16 cellular contexts compared by ENCODE assay signal in genomic region chr3:159672728-159673471, GRCh38.
DNase-seq lines count a peak whose midpoint lies in the region; ATAC-seq and TF ChIP-seq lines count a peak whose summit lies in the region.
"Had no signal": no experiment of that assay in that cellular context is flagged by ENCODE, and none has a peak within 500 bp of the region (broad histone marks: within the 10 kb centered on the region; RNA-seq: fewer than 3 reads in every experiment).

No MANE protein-coding gene starts in this region.

- H3K9me2 ChIP-seq in PC-3 (replicated peaks; ENCODE audit: low read length) = no peaks in the 10 kb centered on the region

- H3K27me3 ChIP-seq in H7 (ENCODE audit: control insufficient read depth, insufficient read depth, low read length) = no peaks in the 10 kb centered on the region
- H3K27me3 ChIP-seq in PC-3 (ENCODE audit: low read length) = no peaks in the 10 kb centered on the region
- H3K27me3 ChIP-seq: BLaER1 treated with 17β-estradiol and CSF1 and Interleukin-3, amounts not matched to agents 10 nM and 100 nM; left lung; testis had no signal

- H3K4me3 ChIP-seq in H7 (ENCODE audit: insufficient read depth, low read depth, low read length) = no peak overlapping the region
- H3K4me3 ChIP-seq in PC-3 (ENCODE audit: low read length) = no peak overlapping the region
- H3K4me3 ChIP-seq: BLaER1 treated with 17β-estradiol and CSF1 and Interleukin-3, amounts not matched to agents 10 nM and 100 nM; left lung; testis had no signal

- H4K20me1 ChIP-seq in PC-3 (ENCODE audit: low read length) = no peaks in the 10 kb centered on the region
- H4K20me1 ChIP-seq: BLaER1 treated with 17β-estradiol and CSF1 and Interleukin-3, amounts not matched to agents 10 nM and 100 nM had no signal

- H3K9ac ChIP-seq in PC-3 (ENCODE audit: low read length) = no peak overlapping the region
- H3K9ac ChIP-seq: BLaER1 treated with 17β-estradiol and CSF1 and Interleukin-3, amounts not matched to agents 10 nM and 100 nM; parathyroid adenoma had no signal

- intact Hi-C loops in PC-3 (cut with micrococcal nuclease) = no loop called here

- no peak overlapping the region for H2AFZ ChIP-seq in PC-3 (ENCODE audit: low read length)
- H2AFZ ChIP-seq: parathyroid adenoma had no signal

- no peaks in the 10 kb centered on the region for H3K79me2 ChIP-seq in PC-3 (ENCODE audit: low read length)
- H3K79me2 ChIP-seq: parathyroid adenoma had no signal

- H3K4me1 ChIP-seq in PC-3 (ENCODE audit: insufficient read depth, low read length) = 0 out of 2 replicates have a peak, but pooled peaks cover 4% of the 10 kb centered on the region
- H3K4me1 ChIP-seq: left lung, parathyroid adenoma had no signal

- DNase-seq in ELR (ENCODE audit: low read depth) (peak; percentile 38), H7 (peak; percentile 13), PC-3 (peak; percentile 30), iPS-NIHi11 (ENCODE audit: low spot score) (peak; percentile 26), SKM-1 (lab: John Stamatoyannopoulos, UW; ENCODE audit: unreplicated experiment) (no peak), mesenteric fat pad (ENCODE audit: low spot score) (no peak), NCI-H1930 (lab: John Stamatoyannopoulos, UW) (no peak)
- DNase-seq: activated CD4-positive, alpha-beta T cell treated with anti-CD3 and anti-CD28 coated beads, Interleukin-2, amount 10 ng/mL, durations not matched to agents 7 days and 5 days; activated gamma-delta T cell treated with Interleukin-2 at 50 U/mL for 16 hours; left lung; NCI-H748 treated with DMSO at 0.1 percent for 48 hours; T-cell; testis had no signal

- no peaks in the 10 kb centered on the region for H3K36me3 ChIP-seq in H7 (replicated peaks; ENCODE audit: control insufficient read depth, insufficient read depth, low read length)
- H3K36me3 ChIP-seq in PC-3 (ENCODE audit: low read depth, low read length) = no peaks in the 10 kb centered on the region
- H3K36me3 ChIP-seq: BLaER1 treated with 17β-estradiol and CSF1 and Interleukin-3, amounts not matched to agents 10 nM and 100 nM; left lung had no signal

- no peaks in the 10 kb centered on the region for H3K9me3 ChIP-seq in PC-3 (ENCODE audit: low read length)
- H3K9me3 ChIP-seq: BLaER1 treated with 17β-estradiol and CSF1 and Interleukin-3, amounts not matched to agents 10 nM and 100 nM; left lung; testis had no signal

- H3K27ac ChIP-seq in PC-3 (ENCODE audit: low read length) = no peak overlapping the region
- H3K27ac ChIP-seq: BLaER1 treated with 17β-estradiol and CSF1 and Interleukin-3, amounts not matched to agents 10 nM and 100 nM; left lung; parathyroid adenoma; testis had no signal

- BruUV-seq in PC-3 (replicated peaks; lab: Mats Ljungman, UMichigan) = no TSS peak

- POLR2A ChIA-PET in PC-3 (lab: Charles Lee; ENCODE audit: unreplicated experiment) = no interaction called here

- no peaks in the 10 kb centered on the region for H3F3A ChIP-seq in PC-3 (ENCODE audit: low read length, unreplicated experiment)

- CTCF ChIA-PET in PC-3 (lab: Charles Lee) = no interaction called here

- peak; percentile 21; the same call in 1 of the 2 replicates for TF ChIP-seq CTCF in PC-3 (conservative IDR thresholded peaks at IDR 0.05; ENCODE audit: low read depth, low read length)

- no peak overlapping the region for H3K4me2 ChIP-seq in PC-3 (ENCODE audit: low read length)
- H3K4me2 ChIP-seq: BLaER1 treated with 17β-estradiol and CSF1 and Interleukin-3, amounts not matched to agents 10 nM and 100 nM had no signal

- peak; percentile 81 for ATAC-seq in PC-3
- no peak for ATAC-seq in HG02642 (IDR thresholded peaks at IDR 0.05; ENCODE audit: poor library complexity, unreplicated experiment)
- ATAC-seq: left lung, T-cell had no signal

Comparison
In these comparisons a context has a peak if more than half of its experiments do, and no peak if none do; other contexts are left out.
1. DNase-seq: peak in ELR (single experiment), H7 (single experiment), PC-3 (single experiment) and iPS-NIHi11 (single experiment); none in SKM-1 (single experiment), mesenteric fat pad (single experiment) and NCI-H1930 (0 of 2).